8 cellular contexts compared by ENCODE assay signal in genomic region chrX:103254921-103255455, GRCh38. TPM values are rescaled to one million over a fixed set of nuclear protein-coding genes. Genes with fewer than 3 reads are reported as not detected.
A peak's percentile ranks its signal among the peaks of the same experiment; 100 is the strongest.
DNase-seq lines count a peak whose midpoint lies in the region; ATAC-seq, FAIRE-seq and TF ChIP-seq lines count a peak whose summit lies in the region.

TCEAL8 (minus strand) TSS chrX:103255155; CDS start chrX:103253979, 1,176 bp downstream.

- H3K27me3 ChIP-seq in WERI-Rb-1 (ENCODE audit: insufficient read depth, low read depth, severe bottlenecking) (peaks cover 13% of the 10 kb centered on the region), small intestine (ENCODE audit: control insufficient read depth in 2 of 2, insufficient read depth in 2 of 2, low read length in 2 of 2) (no peaks in the 10 kb centered on the region)

- DNase-seq in NCI-H2107 treated with DMSO at 0.1 percent for 48 hours (lab: John Stamatoyannopoulos, UW; ENCODE audit: unreplicated experiment) (peak; percentile 87), WERI-Rb-1 (peak; percentile 65), cardiac fibroblast (ENCODE audit: low read depth in 2 of 2) (peak; percentile 69 to 79), iPS-NIHi7 (ENCODE audit: extremely low spot score) (peak; percentile 88), small intestine (peak; percentile 84), GF-D8 (lab: John Stamatoyannopoulos, UW) (no peak)

- no peak for FAIRE-seq in small intestine (lab: Jason Lieb, UNC)

- H3K4me1 ChIP-seq in small intestine (ENCODE audit: control insufficient read depth in 2 of 2, insufficient read depth in 1 of 2, low read depth in 1 of 2, low read length in 1 of 2): no peaks in the 10 kb centered on the region

- ATAC-seq in GM18520 (IDR thresholded peaks at IDR 0.05; ENCODE audit: unreplicated experiment) (peak; percentile 89), HG03045 (IDR thresholded peaks at IDR 0.05; ENCODE audit: unreplicated experiment) (peak; percentile 96)

- no peaks in the 10 kb centered on the region for H3K9me3 ChIP-seq in WERI-Rb-1 (ENCODE audit: severe bottlenecking)
- no peaks in the 10 kb centered on the region for H3K9me3 ChIP-seq in small intestine (ENCODE audit: control insufficient read depth, low read depth)

- peak within 1 kb of the TSS; percentile 55 for H3K4me3 ChIP-seq in WERI-Rb-1 (ENCODE audit: low read depth, low read length)
- H3K4me3 ChIP-seq in cardiac fibroblast (replicated peaks in 1 of 2; ENCODE audit: low read depth in 2 of 2, low read length in 2 of 2): peak within 1 kb of the TSS; percentile 60 to 72
- H3K4me3 ChIP-seq in small intestine (ENCODE audit: low read depth in 1 of 2, low read length in 2 of 2): peak within 1 kb of the TSS; percentile 48 to 57

- H3K27ac ChIP-seq in WERI-Rb-1: peak within 1 kb of the TSS; percentile 67
- peak within 1 kb of the TSS; percentile 21 to 87 for H3K27ac ChIP-seq in small intestine (ENCODE audit: low read depth in 1 of 2, low read length in 1 of 2)

- 0 to 29% (median 9%) methylated on average over 22 of the region's 22 CpGs for WGBS in small intestine, 3 donors

- TF ChIP-seq CTCF in WERI-Rb-1 (IDR thresholded peaks at IDR 0.05; ENCODE audit: low read depth, low read length) (no peak), cardiac fibroblast (IDR thresholded peaks at IDR 0.05; ENCODE audit: low read depth, low read length) (no peak)

- H3K36me3 ChIP-seq in WERI-Rb-1 (no peaks in the 10 kb centered on the region; the same call in 1 of the 2 replicates), small intestine (ENCODE audit: control insufficient read depth in 2 of 2, insufficient read depth in 2 of 2, low read length in 2 of 2) (no peaks in the 10 kb centered on the region)

RNA-seq across cellular contexts. Expression of gene TCEAL8, which starts in this region (rescaled TPM):
- polyA plus RNA-seq in small intestine: 10 to 100 TPM; 24.8 to 54.5 (median 40.5) TPM
